In the genomic region with DNA sequence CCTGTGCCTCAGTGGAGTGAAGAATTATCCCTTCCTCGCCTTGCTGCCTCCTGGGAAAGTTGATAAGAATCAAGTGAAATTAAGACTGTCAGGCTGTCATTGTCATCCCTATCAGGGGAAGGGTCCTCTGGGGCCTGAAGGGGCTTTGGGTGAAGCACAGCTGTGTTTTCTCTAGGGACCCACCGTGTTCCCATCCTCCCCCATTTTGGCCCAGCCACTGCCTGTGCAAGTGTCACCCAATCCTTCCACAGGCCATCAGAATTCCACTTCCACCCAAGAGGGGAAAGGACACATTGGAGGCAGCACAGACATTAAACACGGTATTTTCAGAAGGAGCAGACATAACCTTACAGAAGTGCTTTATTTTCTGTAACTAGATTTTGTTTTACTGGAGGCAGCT, we compare ENCODE assay signal across 16 cellular contexts. TPM values are rescaled to one million over a fixed set of nuclear protein-coding genes. Genes with fewer than 3 reads are reported as not detected.
A peak's percentile ranks its signal among the peaks of the same experiment; 100 is the strongest.
DNase-seq lines count a peak whose midpoint lies in the region; FAIRE-seq and TF ChIP-seq lines count a peak whose summit lies in the region.
"Not testable (repeated sequence)": the region's sequence is repeated elsewhere in the genome, so short reads cannot be mapped to it uniquely, and the experiment has no call there.
"Had no signal": no experiment of that assay in that cellular context is flagged by ENCODE, and none has a peak within 500 bp of the region (broad histone marks: within the 10 kb centered on the region; RNA-seq: fewer than 3 reads in every experiment).

No MANE protein-coding gene starts in this region.

- peak; percentile 13 for FAIRE-seq in bronchial epithelial cell (lab: Jason Lieb, UNC)

- H3K4me1 ChIP-seq in CD8-positive, alpha-beta memory T cell (ENCODE audit: insufficient read depth, low read length); sigmoid colon: not testable (repeated sequence)

- not testable (repeated sequence) for DNase-seq in CD8-positive, alpha-beta memory T cell; bronchial epithelial cell (ENCODE audit: low read depth); glutamatergic neuron; nephron progenitor cell
- peak; percentile 56 for DNase-seq in coronary artery (ENCODE audit: low spot score)
- DNase-seq in left kidney (ENCODE audit: low read depth, low spot score) = peak; percentile 0
- DNase-seq in posterior vena cava (ENCODE audit: low spot score) = peak; percentile 44
- DNase-seq in sigmoid colon = peak; percentile 20

- TF ChIP-seq CTCF in bronchial epithelial cell (IDR thresholded peaks at IDR 0.05; ENCODE audit: insufficient read depth, low read length, severe bottlenecking); coronary artery (IDR thresholded peaks at IDR 0.05); glutamatergic neuron (IDR thresholded peaks at IDR 0.05; ENCODE audit: partially characterized antibody, unreplicated experiment); nephron progenitor cell (IDR thresholded peaks at IDR 0.05); sigmoid colon (IDR thresholded peaks at IDR 0.05): not testable (repeated sequence)

- not testable (repeated sequence) for TF ChIP-seq POLR2A in sigmoid colon (IDR thresholded peaks at IDR 0.05)

- H3K4me3 Mint-ChIP-seq in CD8-positive, alpha-beta memory T cell = peak overlapping the region in 6 of 7 donors; percentile 20 to 61 (median 36)
- peak overlapping the region; percentile 59 for H3K4me3 Mint-ChIP-seq in glutamatergic neuron (ENCODE audit: unreplicated experiment)
- peak overlapping the region; percentile 60 for H3K4me3 Mint-ChIP-seq in nephron progenitor cell

- H3K27ac Mint-ChIP-seq in CD8-positive, alpha-beta memory T cell; nephron progenitor cell: not testable (repeated sequence)
- peak overlapping the region; percentile 43 for H3K27ac Mint-ChIP-seq in glutamatergic neuron (ENCODE audit: unreplicated experiment)

- not testable (repeated sequence) for H3K4me3 ChIP-seq in CD8-positive, alpha-beta memory T cell (ENCODE audit: low read length); bronchial epithelial cell (ENCODE audit: low read depth, low read length); coronary artery; sigmoid colon

- H3K4me1 Mint-ChIP-seq in CD8-positive, alpha-beta memory T cell; glutamatergic neuron (ENCODE audit: low read depth, unreplicated experiment); nephron progenitor cell: not testable (repeated sequence)

- POLR2A ChIA-PET in CD8-positive, alpha-beta memory T cell (lab: Charles Lee) = not testable (repeated sequence)

- 64 to 80% methylated on average over 1 of the region's 3 CpGs for WGBS in sigmoid colon, 2 donors

- not testable (repeated sequence) for H3K9me3 Mint-ChIP-seq in CD8-positive, alpha-beta memory T cell; glutamatergic neuron (ENCODE audit: unreplicated experiment); nephron progenitor cell

- not testable (repeated sequence) for H3K36me3 ChIP-seq in CD8-positive, alpha-beta memory T cell (ENCODE audit: insufficient read depth, low read length); bronchial epithelial cell (ENCODE audit: control insufficient read depth, insufficient read depth, low read length); sigmoid colon

- H3K36me3 Mint-ChIP-seq in CD8-positive, alpha-beta memory T cell; glutamatergic neuron (ENCODE audit: unreplicated experiment); nephron progenitor cell (ENCODE audit: low read depth): not testable (repeated sequence)

- CTCF ChIA-PET in CD8-positive, alpha-beta memory T cell (lab: Charles Lee) = not testable (repeated sequence)

- intact Hi-C loops in posterior vena cava (cut with DNase I); sigmoid colon (cut with DNase I): not testable (repeated sequence)

- not testable (repeated sequence) for TF ChIP-seq EP300 in sigmoid colon (IDR thresholded peaks at IDR 0.05)

- H3K9me3 ChIP-seq in CD8-positive, alpha-beta memory T cell (ENCODE audit: low read length); sigmoid colon: not testable (repeated sequence)

- not testable (repeated sequence) for H3K27me3 ChIP-seq in CD8-positive, alpha-beta memory T cell (ENCODE audit: insufficient read depth, low read length, poor library complexity, severe bottlenecking); bronchial epithelial cell (ENCODE audit: control insufficient read depth, insufficient read depth, low read length); sigmoid colon

- not testable (repeated sequence) for H3K27ac ChIP-seq in CD8-positive, alpha-beta memory T cell (ENCODE audit: low read depth, low read length); coronary artery; sigmoid colon

- H3K27me3 Mint-ChIP-seq in CD8-positive, alpha-beta memory T cell; glutamatergic neuron (ENCODE audit: unreplicated experiment); nephron progenitor cell (ENCODE audit: low read depth, poor library complexity): not testable (repeated sequence)

RNA-seq across cellular contexts. Expression of gene GOLGA8K, which starts 59.2 kb away (rescaled TPM):
- total RNA-seq in CD8-positive, alpha-beta memory T cell = under 1 TPM in 1 of 2 experiments, not detected in 1; 0.13 TPM
- not detected for polyA plus RNA-seq in CD8-positive, alpha-beta memory T cell
- 0.13 and 0.26 TPM in 2 replicates for total RNA-seq in bronchial epithelial cell
- not detected for total RNA-seq in glutamatergic neuron (ENCODE audit: unreplicated experiment)
- total RNA-seq in posterior vena cava = 1 to 10 TPM; 1.2 to 3.2 TPM
- total RNA-seq in sigmoid colon = 1 to 10 TPM in 1 of 4 donors, under 1 TPM in 2, not detected in 1; 0.36 to 1.1 (median 0.99) TPM
- 1 to 10 TPM in 1 of 3 donors, under 1 TPM in 1, not detected in 1; 0.25 to 1.2 TPM for polyA plus RNA-seq in sigmoid colon
- total RNA-seq: A673; CD4-positive, CD25-positive, alpha-beta regulatory T cell; CD8-positive, alpha-beta T cell; Daoy; G401; GM12878 had no signal
- polyA plus RNA-seq: AG04450; CD14-positive monocyte; CD4-positive, CD25-positive, alpha-beta regulatory T cell had no signal
